In genomic region chr15:37111427-37111717, GRCh38 we compare ENCODE assay signal across 12 cellular contexts. TPM values are rescaled to one million over a fixed set of nuclear protein-coding genes. Genes with fewer than 3 reads are reported as not detected.
DNase-seq lines count a peak whose midpoint lies in the region; ATAC-seq and TF ChIP-seq lines count a peak whose summit lies in the region.
"Had no signal": no experiment of that assay in that cellular context is flagged by ENCODE, and none has a peak within 500 bp of the region (broad histone marks: within the 10 kb centered on the region; RNA-seq: fewer than 3 reads in every experiment).

No MANE protein-coding gene starts in this region.

- H3K9me3 ChIP-seq in mucosa of rectum (ENCODE audit: control insufficient read depth in 2 of 2, low read length in 2 of 2): no peaks in the 10 kb centered on the region
- H3K9me3 ChIP-seq in thoracic aorta: no peaks in the 10 kb centered on the region
- H3K9me3 ChIP-seq: left lung had no signal

- DNase-seq in activated CD4-positive, alpha-beta T cell treated with anti-CD3 and anti-CD28 coated beads, Interleukin-2, amount 10 ng/mL, durations not matched to agents 24 days and 14 days: no peak
- no peak for DNase-seq in activated CD4-positive, alpha-beta T cell treated with anti-CD3 and anti-CD28 coated beads, Interleukin-2, amount 50 U/mL, for 48 hours
- DNase-seq in chondrocyte (ENCODE audit: low spot score) (no peak), thoracic aorta (ENCODE audit: low spot score) (no peak), NCI-H2171 treated with DMSO at 0.1 percent for 48 hours (lab: John Stamatoyannopoulos, UW) (no peak), NCI-H2029 (lab: John Stamatoyannopoulos, UW) (no peak)
- DNase-seq: NCI-H446 treated with DMSO at 0.1 percent for 48 hours had no signal

- peaks cover 59% of the 10 kb centered on the region for H3K27me3 Mint-ChIP-seq in activated CD4-positive, alpha-beta T cell treated with anti-CD3 and anti-CD28 coated beads, Interleukin-2, amount 10 ng/mL, durations not matched to agents 24 days and 14 days
- peaks cover 66% of the 10 kb centered on the region for H3K27me3 Mint-ChIP-seq in chondrocyte (ENCODE audit: low read depth)

- no peak overlapping the region for H3K27ac ChIP-seq in mucosa of rectum (ENCODE audit: low read depth in 2 of 2, low read length in 2 of 2)
- H3K27ac ChIP-seq in thoracic aorta: no peak overlapping the region
- H3K27ac ChIP-seq: left lung had no signal

- peaks cover 42 to 59% of the 10 kb centered on the region in 2 donors for H3K27me3 ChIP-seq in mucosa of rectum (ENCODE audit: control insufficient read depth in 2 of 2, insufficient read depth in 2 of 2, low read length in 2 of 2)
- H3K27me3 ChIP-seq in thoracic aorta (replicated peaks; ENCODE audit: insufficient read depth): no peaks in the 10 kb centered on the region

- peaks cover 7% of the 10 kb centered on the region for H3K9me3 Mint-ChIP-seq in activated CD4-positive, alpha-beta T cell treated with anti-CD3 and anti-CD28 coated beads, Interleukin-2, amount 10 ng/mL, durations not matched to agents 24 days and 14 days
- peaks cover 3% of the 10 kb centered on the region for H3K9me3 Mint-ChIP-seq in chondrocyte (ENCODE audit: low read depth)

- peaks cover 2% of the 10 kb centered on the region for H3K4me1 Mint-ChIP-seq in activated CD4-positive, alpha-beta T cell treated with anti-CD3 and anti-CD28 coated beads, Interleukin-2, amount 10 ng/mL, durations not matched to agents 24 days and 14 days
- peaks cover 19% of the 10 kb centered on the region for H3K4me1 Mint-ChIP-seq in chondrocyte (ENCODE audit: low read depth)

- peak overlapping the region; percentile 44 for H3K27ac Mint-ChIP-seq in activated CD4-positive, alpha-beta T cell treated with anti-CD3 and anti-CD28 coated beads, Interleukin-2, amount 10 ng/mL, durations not matched to agents 24 days and 14 days
- H3K27ac Mint-ChIP-seq in chondrocyte (ENCODE audit: unreplicated experiment): peak overlapping the region; percentile 50

- H3K36me3 ChIP-seq in mucosa of rectum (ENCODE audit: control insufficient read depth in 2 of 2, insufficient read depth in 2 of 2, low read length in 2 of 2): no peaks in the 10 kb centered on the region
- H3K36me3 ChIP-seq in thoracic aorta: no peaks in the 10 kb centered on the region
- H3K36me3 ChIP-seq: left lung had no signal

- no peak overlapping the region for H3K4me3 Mint-ChIP-seq in activated CD4-positive, alpha-beta T cell treated with anti-CD3 and anti-CD28 coated beads, Interleukin-2, amount 10 ng/mL, durations not matched to agents 24 days and 14 days
- peak overlapping the region; percentile 75 for H3K4me3 Mint-ChIP-seq in chondrocyte (ENCODE audit: unreplicated experiment)

- intact Hi-C loops in activated CD4-positive, alpha-beta T cell treated with anti-CD3 and anti-CD28 coated beads, Interleukin-2, amount 10 ng/mL, durations not matched to agents 24 days and 14 days (cut with micrococcal nuclease): no loop called here

- no peaks in the 10 kb centered on the region for H3K36me3 Mint-ChIP-seq in activated CD4-positive, alpha-beta T cell treated with anti-CD3 and anti-CD28 coated beads, Interleukin-2, amount 10 ng/mL, durations not matched to agents 24 days and 14 days (ENCODE audit: low read depth)
- peaks cover 11% of the 10 kb centered on the region for H3K36me3 Mint-ChIP-seq in chondrocyte (ENCODE audit: low read depth)

- peak overlapping the region; percentile 40 to 58 for H3K4me3 ChIP-seq in mucosa of rectum (ENCODE audit: low read length in 2 of 2)
- H3K4me3 ChIP-seq in thoracic aorta: peak overlapping the region; percentile 75
- H3K4me3 ChIP-seq: GM12878 had no signal

- H3K4me1 ChIP-seq in mucosa of rectum (ENCODE audit: control insufficient read depth in 2 of 2, insufficient read depth in 2 of 2, low read length in 2 of 2) (peaks cover 4 to 6% of the 10 kb centered on the region in 2 donors), thoracic aorta (ENCODE audit: control insufficient read depth in 1 of 2, low read depth in 2 of 2) (peaks cover 0 to 10% of the 10 kb centered on the region in 2 donors)
- H3K4me1 ChIP-seq: left lung had no signal

- H3K9ac ChIP-seq in mucosa of rectum (ENCODE audit: low read depth in 1 of 2, low read length in 2 of 2): no peak overlapping the region

- no peak for ATAC-seq in thoracic aorta (ENCODE audit: insufficient number of reproducible peaks, low FRiP score, low read depth)
- ATAC-seq in GM19467 (IDR thresholded peaks at IDR 0.05; ENCODE audit: unreplicated experiment): no peak
- ATAC-seq: GM12878, HCT116 had no signal

- TF ChIP-seq CTCF in chondrocyte (IDR thresholded peaks at IDR 0.05) (no peak), thoracic aorta (IDR thresholded peaks at IDR 0.05) (no peak)

RNA-seq across cellular contexts. Expression of gene MEIS2, which starts 11.0 kb away (rescaled TPM):
- not detected in 2 replicates for total RNA-seq in activated CD4-positive, alpha-beta T cell treated with anti-CD3 and anti-CD28 coated beads, Interleukin-2, amount 10 ng/mL, durations not matched to agents 24 days and 14 days
- 28.3 to 76.9 TPM (median 30.2 TPM) in 3 replicates for total RNA-seq in chondrocyte
- 10 to 100 TPM; 46.4 to 57.2 TPM for total RNA-seq in thoracic aorta

Comparison
In these comparisons a context has a peak if more than half of its experiments do, and no peak if none do; other contexts are left out.
1. RNA of gene MEIS2, which starts 11.0 kb away (total RNA-seq): 46.4 to 57.2 TPM in thoracic aorta and 28.3 to 76.9 TPM in chondrocyte; not detected in activated CD4-positive, alpha-beta T cell treated with anti-CD3 and anti-CD28 coated beads, Interleukin-2, amount 10 ng/mL, durations not matched to agents 24 days and 14 days; every median in the first group is over 10 times any median in the second.